Comparison of ENCODE assay signal across 1 cellular context in genomic region chr15:81092559-81092902, GRCh38.
TF ChIP-seq lines count a peak whose summit lies in the region.

No MANE protein-coding gene starts in this region.

TF ChIP-seq in SK-N-SH treated with all-trans-retinoic acid at 6 μM for 48 hours, 23 proteins besides CTCF, POLR2A, EP300 and RAD21 (continued from another document):
- TF ChIP-seq POU6F1 (CRISPR knock-in tag; IDR thresholded peaks at IDR 0.05; ENCODE audit: borderline replicate concordance, low read depth): no peak
